1 cellular context compared by ENCODE assay signal in genomic region chr6:136586295-136586694, GRCh38.
A peak's percentile ranks its signal among the peaks of the same experiment; 100 is the strongest.
TF ChIP-seq lines count a peak whose summit lies in the region.

No MANE protein-coding gene starts in this region.

TF ChIP-seq in IMR-90, 13 proteins besides CTCF, POLR2A, EP300 and RAD21 (continued from another document):
- TF ChIP-seq RCOR1 (IDR thresholded peaks at IDR 0.05; ENCODE audit: insufficient replicate concordance, low read length), result no peak
- TF ChIP-seq MXI1 (IDR thresholded peaks at IDR 0.05; ENCODE audit: borderline replicate concordance, low read depth, low read length), result 0 out of 2 replicates have a peak, but pooled peaks have one; percentile 26
